ENCODE assay signal across 27 cellular contexts in the genomic region with DNA sequence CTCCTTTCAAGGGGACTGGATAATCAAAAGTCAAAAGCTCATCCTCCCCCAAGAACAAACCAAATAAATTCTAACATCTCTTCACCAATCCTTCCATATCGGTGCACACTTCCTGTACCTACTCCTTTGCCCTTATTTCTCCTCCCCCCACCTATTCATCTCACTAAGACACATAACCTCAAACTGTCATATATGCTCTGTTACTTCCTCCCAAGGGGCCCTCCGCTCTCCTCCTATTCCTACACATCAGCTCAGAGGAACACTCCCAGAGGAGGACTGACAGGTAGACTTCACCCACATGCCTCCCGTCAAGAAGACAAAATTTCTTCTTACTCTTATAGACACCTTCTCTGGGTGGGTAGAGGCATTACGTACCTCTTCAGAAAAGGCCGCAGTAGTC.
"Had no signal": no experiment of that assay in that cellular context is flagged by ENCODE, and none has a peak within 500 bp of the region (broad histone marks: within the 10 kb centered on the region; RNA-seq: fewer than 3 reads in every experiment).

No MANE protein-coding gene starts in this region.

- DNase-seq: activated CD4-positive, alpha-beta memory T cell treated with anti-CD3 and anti-CD28 coated beads for 36 hours; activated CD4-positive, alpha-beta T cell treated with anti-CD3 and anti-CD28 coated beads for 36 hours; activated CD4-positive, alpha-beta T cell treated with anti-CD3 and anti-CD28 coated beads, Interleukin-2, amount 10 ng/mL, durations not matched to agents 24 days and 14 days; activated CD4-positive, CD25-positive, alpha-beta regulatory T cell; activated CD4-positive, CD25-positive, alpha-beta regulatory T cell treated with anti-CD3 and anti-CD28 coated beads, Interleukin-2, amount 50 U/mL, for 72 hours; activated CD8-positive, alpha-beta memory T cell treated with anti-CD3 and anti-CD28 coated beads, Interleukin-2, amount 10 ng/mL, durations not matched to agents 7 days and 5 days; activated CD8-positive, alpha-beta memory T cell treated with anti-CD3 and anti-CD28 coated beads, Interleukin-2, amount 50 U/mL, for 4 hours; activated CD8-positive, alpha-beta T cell treated with anti-CD3 and anti-CD28 coated beads, Interleukin-2, amount 10 ng/mL, durations not matched to agents 7 days and 5 days; activated effector memory CD4-positive, alpha-beta T cell treated with anti-CD3 and anti-CD28 coated beads, Interleukin-2, amount 50 U/mL, for 16 hours; activated naive CD4-positive, alpha-beta T cell treated with anti-CD3 and anti-CD28 coated beads for 36 hours; activated naive CD8-positive, alpha-beta T cell treated with anti-CD3 and anti-CD28 coated beads for 36 hours; activated naive CD8-positive, alpha-beta T cell treated with anti-CD3 and anti-CD28 coated beads, Interleukin-2, amount 50 U/mL, for 24 hours; activated T-cell treated with anti-CD3 and anti-CD28 coated beads, Interleukin-2, amount 50 U/mL, for 1 hour; activated T-cell treated with anti-CD3 and anti-CD28 coated beads, Interleukin-2, amount 50 U/mL, for 48 hours; adrenal gland; cortex of kidney; dermis blood vessel endothelial cell; effector CD4-positive, alpha-beta T cell; effector memory CD8-positive, alpha-beta T cell; erythroblast; foreskin keratinocyte; gastrocnemius medialis; glutamatergic neuron; heart right ventricle; T-helper 2 cell had no signal

- H3K4me3 ChIP-seq: adrenal gland, ascending aorta, esophagus muscularis mucosa, gastrocnemius medialis, heart right ventricle had no signal

- H3K9me3 ChIP-seq: adrenal gland, ascending aorta, esophagus muscularis mucosa, gastrocnemius medialis had no signal

- H3K27me3 ChIP-seq: adrenal gland, ascending aorta, foreskin keratinocyte, gastrocnemius medialis had no signal

- H3K36me3 ChIP-seq: adrenal gland, ascending aorta, esophagus muscularis mucosa, gastrocnemius medialis, heart right ventricle had no signal

- H3K27ac ChIP-seq: adrenal gland, ascending aorta, esophagus muscularis mucosa, foreskin keratinocyte, gastrocnemius medialis, heart right ventricle had no signal

- ATAC-seq: activated CD4-positive, alpha-beta T cell treated with anti-CD3 and anti-CD28 coated beads for 36 hours; activated CD8-positive, alpha-beta memory T cell treated with anti-CD3 and anti-CD28 coated beads, Interleukin-2, amount 10 ng/mL, durations not matched to agents 7 days and 5 days; activated CD8-positive, alpha-beta T cell treated with anti-CD3 and anti-CD28 coated beads, Interleukin-2, amount 10 ng/mL, durations not matched to agents 7 days and 5 days; activated naive CD8-positive, alpha-beta T cell treated with anti-CD3 and anti-CD28 coated beads, Interleukin-2, amount 50 U/mL, for 24 hours; effector memory CD8-positive, alpha-beta T cell; foreskin keratinocyte; gastrocnemius medialis; heart right ventricle had no signal

- H3K4me1 ChIP-seq: adrenal gland, ascending aorta, esophagus muscularis mucosa, foreskin keratinocyte, gastrocnemius medialis, heart right ventricle had no signal
